In genomic region chr19:18373892-18374629, GRCh38 we compare ENCODE assay signal across 1 cellular context.
TF ChIP-seq lines count a peak whose summit lies in the region.

No MANE protein-coding gene starts in this region.

TF ChIP-seq in A549, 52 proteins besides CTCF, POLR2A, EP300 and RAD21:
- peak; percentile 95 for TF ChIP-seq FOSB (CRISPR knock-in tag; IDR thresholded peaks at IDR 0.05)
- TF ChIP-seq TFCP2L1 (CRISPR knock-in tag; IDR thresholded peaks at IDR 0.05): peak; percentile 90
- TF ChIP-seq EHF (CRISPR knock-in tag; IDR thresholded peaks at IDR 0.05): peak; percentile 99
- TF ChIP-seq SREBF2 (IDR thresholded peaks at IDR 0.05): no peak
- peak in 1 of 2 experiments; percentile 96; a peak in 2 of 5 replicates for TF ChIP-seq JUN (IDR thresholded peaks at IDR 0.05)
- peak; percentile 66; the same call in 1 of the 2 replicates for TF ChIP-seq JUNB (IDR thresholded peaks at IDR 0.05)
- TF ChIP-seq CBX8 (IDR thresholded peaks at IDR 0.05): no peak
- TF ChIP-seq HMGXB4 (CRISPR knock-in tag; IDR thresholded peaks at IDR 0.05; ENCODE audit: borderline replicate concordance): peak; percentile 76; the same call in 1 of the 2 replicates
- TF ChIP-seq BHLHE40 (IDR thresholded peaks at IDR 0.05; ENCODE audit: low read depth, low read length): peak; percentile 51; the same call in 1 of the 2 replicates
- peak; percentile 2 for TF ChIP-seq MAFK (IDR thresholded peaks at IDR 0.05; ENCODE audit: partially characterized antibody)
- no peak for TF ChIP-seq BCL3 (IDR thresholded peaks at IDR 0.05)
- TF ChIP-seq ZNF302 (CRISPR knock-in tag; IDR thresholded peaks at IDR 0.05): peak; percentile 97
- no peak for TF ChIP-seq NFE2L2 (conservative IDR thresholded peaks at IDR 0.05; ENCODE audit: low read length)
- peak; percentile 54 for TF ChIP-seq NPAS2 (CRISPR knock-in tag; IDR thresholded peaks at IDR 0.05; ENCODE audit: borderline replicate concordance)
- TF ChIP-seq MAX (IDR thresholded peaks at IDR 0.05): peak; percentile 97
- peak; percentile 96 for TF ChIP-seq ATOH8 (CRISPR knock-in tag; IDR thresholded peaks at IDR 0.05; ENCODE audit: low read depth)
- TF ChIP-seq HEYL (CRISPR knock-in tag; IDR thresholded peaks at IDR 0.05): peak; percentile 98
- peak; percentile 81 for TF ChIP-seq E2F6 (IDR thresholded peaks at IDR 0.05; ENCODE audit: borderline replicate concordance, low read depth)
- TF ChIP-seq RARB (CRISPR knock-in tag; IDR thresholded peaks at IDR 0.05): peak; percentile 65; the same call in 1 of the 2 replicates
- TF ChIP-seq TP53 (CRISPR knock-in tag; IDR thresholded peaks at IDR 0.05): peak; percentile 80
- no peak for TF ChIP-seq RNF2 (IDR thresholded peaks at IDR 0.05; ENCODE audit: borderline replicate concordance, low read depth)
- peak; percentile 90; the same call in 1 of the 2 replicates for TF ChIP-seq FOXS1 (CRISPR knock-in tag; IDR thresholded peaks at IDR 0.05)
- TF ChIP-seq ZSCAN20 (CRISPR knock-in tag; IDR thresholded peaks at IDR 0.05): peak; percentile 91
- TF ChIP-seq FOSL2 (IDR thresholded peaks at IDR 0.05): 0 out of 2 replicates have a peak, but pooled peaks have one; percentile 37
- peak; percentile 81 for TF ChIP-seq FOSL2 (CRISPR knock-in tag; IDR thresholded peaks at IDR 0.05)
- peak; percentile 95 for TF ChIP-seq HOXA7 (CRISPR knock-in tag; IDR thresholded peaks at IDR 0.05)
- TF ChIP-seq CHD4 (IDR thresholded peaks at IDR 0.05; ENCODE audit: borderline replicate concordance): no peak
- peak; percentile 95 for TF ChIP-seq USF2 (IDR thresholded peaks at IDR 0.05)
- peak; percentile 99 for TF ChIP-seq HOXB13 (CRISPR knock-in tag; IDR thresholded peaks at IDR 0.05; ENCODE audit: low read depth)
- TF ChIP-seq PHF8 (IDR thresholded peaks at IDR 0.05; ENCODE audit: borderline replicate concordance, low read depth): no peak
- TF ChIP-seq GATA3 (IDR thresholded peaks at IDR 0.05; ENCODE audit: borderline replicate concordance): peak; percentile 73
- TF ChIP-seq HOXB5 (CRISPR knock-in tag; IDR thresholded peaks at IDR 0.05): peak; percentile 95
- peak; percentile 48; the same call in 1 of the 2 replicates for TF ChIP-seq MYC (IDR thresholded peaks at IDR 0.05; ENCODE audit: borderline replicate concordance, low read length)
- TF ChIP-seq SMC3 (IDR thresholded peaks at IDR 0.05): no peak; the same call in 2 of the 3 replicates
